In genomic region chr5:177336112-177336511, GRCh38 we compare ENCODE assay signal across 9 cellular contexts. TPM values are rescaled to one million over a fixed set of nuclear protein-coding genes. Genes with fewer than 3 reads are reported as not detected.
DNase-seq lines count a peak whose midpoint lies in the region; ATAC-seq, FAIRE-seq and TF ChIP-seq lines count a peak whose summit lies in the region.
"Had no signal": no experiment of that assay in that cellular context is flagged by ENCODE, and none has a peak within 500 bp of the region (broad histone marks: within the 10 kb centered on the region; RNA-seq: fewer than 3 reads in every experiment).

No MANE protein-coding gene starts in this region.

- no peaks in the 10 kb centered on the region for H3K27me3 ChIP-seq in foreskin keratinocyte

- DNase-seq in GM10266 (ENCODE audit: extremely low spot score) (no peak), RCC 7860 (ENCODE audit: low spot score) (peak; percentile 33), foreskin keratinocyte (no peak), NCI-H2029 (lab: John Stamatoyannopoulos, UW) (no peak)
- no peak for DNase-seq in activated T-helper 1 cell treated with anti-CD3 and anti-CD28 coated beads, Interleukin-12 subunit alpha, Interleukin-12 subunit beta, Interleukin-2, Interleukin-4 antibody, amounts not matched to agents 30 ng/mL and 10 ng/mL and 1 ng/mL, durations not matched to agents 14 hours and 24 hours and 36 hours (ENCODE audit: low spot score)

- peaks cover 10% of the 10 kb centered on the region for H3K4me1 Mint-ChIP-seq in activated T-helper 1 cell treated with anti-CD3 and anti-CD28 coated beads, Interleukin-12 subunit alpha, Interleukin-12 subunit beta, Interleukin-2, Interleukin-4 antibody, amounts not matched to agents 30 ng/mL and 10 ng/mL and 1 ng/mL, durations not matched to agents 14 hours and 24 hours and 36 hours (ENCODE audit: low read depth)

- intact Hi-C loops in activated T-helper 1 cell treated with anti-CD3 and anti-CD28 coated beads, Interleukin-12 subunit alpha, Interleukin-12 subunit beta, Interleukin-2, Interleukin-4 antibody, amounts not matched to agents 30 ng/mL and 10 ng/mL and 1 ng/mL, durations not matched to agents 14 hours and 24 hours and 36 hours (cut with micrococcal nuclease): no loop called here

- no peaks in the 10 kb centered on the region for H3K9me3 Mint-ChIP-seq in activated T-helper 1 cell treated with anti-CD3 and anti-CD28 coated beads, Interleukin-12 subunit alpha, Interleukin-12 subunit beta, Interleukin-2, Interleukin-4 antibody, amounts not matched to agents 30 ng/mL and 10 ng/mL and 1 ng/mL, durations not matched to agents 14 hours and 24 hours and 36 hours

- H3K27ac Mint-ChIP-seq in activated T-helper 1 cell treated with anti-CD3 and anti-CD28 coated beads, Interleukin-12 subunit alpha, Interleukin-12 subunit beta, Interleukin-2, Interleukin-4 antibody, amounts not matched to agents 30 ng/mL and 10 ng/mL and 1 ng/mL, durations not matched to agents 14 hours and 24 hours and 36 hours: no peak overlapping the region
- H3K27ac Mint-ChIP-seq: activated naive CD8-positive, alpha-beta T cell had no signal

- no peaks in the 10 kb centered on the region for H3K4me1 ChIP-seq in foreskin keratinocyte

- no peak for FAIRE-seq in RCC 7860 (lab: Jason Lieb, UNC)

- no peak overlapping the region for H3K27ac ChIP-seq in 22Rv1
- H3K27ac ChIP-seq in foreskin keratinocyte: no peak overlapping the region

- H3K36me3 Mint-ChIP-seq in activated T-helper 1 cell treated with anti-CD3 and anti-CD28 coated beads, Interleukin-12 subunit alpha, Interleukin-12 subunit beta, Interleukin-2, Interleukin-4 antibody, amounts not matched to agents 30 ng/mL and 10 ng/mL and 1 ng/mL, durations not matched to agents 14 hours and 24 hours and 36 hours (ENCODE audit: low read depth): peaks cover 39% of the 10 kb centered on the region

- no peak overlapping the region for H3K4me3 Mint-ChIP-seq in activated T-helper 1 cell treated with anti-CD3 and anti-CD28 coated beads, Interleukin-12 subunit alpha, Interleukin-12 subunit beta, Interleukin-2, Interleukin-4 antibody, amounts not matched to agents 30 ng/mL and 10 ng/mL and 1 ng/mL, durations not matched to agents 14 hours and 24 hours and 36 hours
- H3K4me3 Mint-ChIP-seq: activated naive CD8-positive, alpha-beta T cell had no signal

- no peaks in the 10 kb centered on the region for H3K27me3 Mint-ChIP-seq in activated T-helper 1 cell treated with anti-CD3 and anti-CD28 coated beads, Interleukin-12 subunit alpha, Interleukin-12 subunit beta, Interleukin-2, Interleukin-4 antibody, amounts not matched to agents 30 ng/mL and 10 ng/mL and 1 ng/mL, durations not matched to agents 14 hours and 24 hours and 36 hours (ENCODE audit: insufficient read depth)
- H3K27me3 Mint-ChIP-seq: activated naive CD8-positive, alpha-beta T cell had no signal

- ATAC-seq in foreskin keratinocyte (peak; percentile 85), HG03565 (IDR thresholded peaks at IDR 0.05; ENCODE audit: unreplicated experiment) (no peak), HG02852 (IDR thresholded peaks at IDR 0.05; ENCODE audit: unreplicated experiment) (no peak)

- TF ChIP-seq CTCF in 22Rv1 (IDR thresholded peaks at IDR 0.05) (peak; percentile 56), GM10266 (IDR thresholded peaks at IDR 0.05; ENCODE audit: control insufficient read depth, insufficient read depth, low read depth, missing control alignments) (peak; percentile 8), foreskin keratinocyte (conservative IDR thresholded peaks at IDR 0.05) (peak; percentile 72)

RNA-seq across cellular contexts. Expression of gene LMAN2, which starts 15.4 kb away (rescaled TPM):
- 148 TPM in 2 replicates for total RNA-seq in foreskin keratinocyte
- 187 and 188 TPM in 2 replicates for polyA plus RNA-seq in foreskin keratinocyte
- 108 and 118 TPM in 2 replicates for total RNA-seq in activated T-helper 1 cell treated with anti-CD3 and anti-CD28 coated beads, Interleukin-12 subunit alpha, Interleukin-12 subunit beta, Interleukin-2, Interleukin-4 antibody, amounts not matched to agents 30 ng/mL and 10 ng/mL and 1 ng/mL, durations not matched to agents 14 hours and 24 hours and 36 hours

RNA-seq across cellular contexts. Expression of gene RGS14, which starts 21.6 kb away (rescaled TPM):
- total RNA-seq in foreskin keratinocyte: 19.6 and 22.1 TPM in 2 replicates
- polyA plus RNA-seq in foreskin keratinocyte: 20.2 and 22.1 TPM in 2 replicates
- 37.8 and 41.3 TPM in 2 replicates for total RNA-seq in activated T-helper 1 cell treated with anti-CD3 and anti-CD28 coated beads, Interleukin-12 subunit alpha, Interleukin-12 subunit beta, Interleukin-2, Interleukin-4 antibody, amounts not matched to agents 30 ng/mL and 10 ng/mL and 1 ng/mL, durations not matched to agents 14 hours and 24 hours and 36 hours

RNA-seq across cellular contexts. Expression of gene MXD3, which starts 24.4 kb away (rescaled TPM):
- 4.6 and 6.0 TPM in 2 replicates for total RNA-seq in foreskin keratinocyte
- polyA plus RNA-seq in foreskin keratinocyte: 6.3 and 6.7 TPM in 2 replicates
- 9.6 and 11.8 TPM in 2 replicates for total RNA-seq in activated T-helper 1 cell treated with anti-CD3 and anti-CD28 coated beads, Interleukin-12 subunit alpha, Interleukin-12 subunit beta, Interleukin-2, Interleukin-4 antibody, amounts not matched to agents 30 ng/mL and 10 ng/mL and 1 ng/mL, durations not matched to agents 14 hours and 24 hours and 36 hours

RNA-seq across cellular contexts. Expression of gene PRELID1, which starts 32.5 kb away (rescaled TPM):
- total RNA-seq in foreskin keratinocyte: 281 and 287 TPM in 2 replicates
- 393 and 452 TPM in 2 replicates for polyA plus RNA-seq in foreskin keratinocyte
- 239 and 250 TPM in 2 replicates for total RNA-seq in activated T-helper 1 cell treated with anti-CD3 and anti-CD28 coated beads, Interleukin-12 subunit alpha, Interleukin-12 subunit beta, Interleukin-2, Interleukin-4 antibody, amounts not matched to agents 30 ng/mL and 10 ng/mL and 1 ng/mL, durations not matched to agents 14 hours and 24 hours and 36 hours

RNA-seq across cellular contexts. Expression of gene RAB24, which starts 32.6 kb away (rescaled TPM):
- 12.1 and 12.7 TPM in 2 replicates for total RNA-seq in foreskin keratinocyte
- 20.8 and 21.6 TPM in 2 replicates for polyA plus RNA-seq in foreskin keratinocyte
- total RNA-seq in activated T-helper 1 cell treated with anti-CD3 and anti-CD28 coated beads, Interleukin-12 subunit alpha, Interleukin-12 subunit beta, Interleukin-2, Interleukin-4 antibody, amounts not matched to agents 30 ng/mL and 10 ng/mL and 1 ng/mL, durations not matched to agents 14 hours and 24 hours and 36 hours: 19.7 and 22.4 TPM in 2 replicates

Comparison
In these comparisons a context has a peak if more than half of its experiments do, and no peak if none do; other contexts are left out.
1. CTCF ChIP-seq: peak in every context shown above with its lines; median percentile 72 in foreskin keratinocyte; 56 in 22Rv1; 8 in GM10266.